ENCODE assay signal across 19 cellular contexts in the genomic region with DNA sequence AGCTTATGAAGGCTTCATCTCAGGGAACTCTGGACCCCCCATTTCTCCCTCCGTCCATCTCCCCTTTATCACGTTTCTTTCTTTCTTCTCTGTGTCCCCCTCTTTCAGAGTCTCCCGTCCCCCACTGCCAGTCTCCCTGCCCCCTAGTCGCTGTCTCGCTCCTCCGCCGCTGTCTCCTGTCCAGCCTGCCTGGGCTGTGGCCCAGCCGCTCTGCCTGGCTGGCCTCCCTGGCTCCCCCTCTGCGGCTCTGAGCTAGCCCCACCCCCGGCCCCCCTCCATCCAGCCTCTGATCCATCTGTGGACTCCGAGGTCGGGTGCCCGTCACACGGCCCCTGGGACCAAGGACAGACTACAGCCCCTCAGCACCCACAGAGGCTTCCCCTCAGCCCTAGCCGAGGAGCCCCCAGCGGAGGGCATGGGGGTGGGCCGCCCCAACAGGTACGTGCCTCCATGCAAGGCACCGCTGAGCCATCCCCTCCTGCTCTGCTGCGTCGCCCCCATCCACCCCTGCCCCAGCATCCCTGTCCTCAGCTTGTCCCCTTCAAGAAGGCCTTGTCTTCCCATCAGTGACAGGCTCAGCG. TPM values are rescaled to one million over a fixed set of nuclear protein-coding genes. Genes with fewer than 3 reads are reported as not detected.
DNase-seq lines count a peak whose midpoint lies in the region; ATAC-seq, FAIRE-seq and TF ChIP-seq lines count a peak whose summit lies in the region.
"Had no signal": no experiment of that assay in that cellular context is flagged by ENCODE, and none has a peak within 500 bp of the region (broad histone marks: within the 10 kb centered on the region; RNA-seq: fewer than 3 reads in every experiment).

No MANE protein-coding gene starts in this region.

- peaks cover 12% of the 10 kb centered on the region for H3K79me2 ChIP-seq in K562 (ENCODE audit: control insufficient read depth, insufficient read depth, low read length)

- no peak overlapping the region for H3K4me3 Mint-ChIP-seq in activated T-cell treated with anti-CD3 and anti-CD28 coated beads, Interleukin-2, amount 50 U/mL, for 72 hours

- WGBS in K562 (ENCODE audit: insufficient coverage, low coverage, missing lambda C conversion rate) = 93% methylated on average over 14 of the region's 22 CpGs

- H3K9me3 ChIP-seq in K562 (replicated peaks; ENCODE audit: control insufficient read depth, insufficient read depth, low read depth, low read length) = no peaks in the 10 kb centered on the region
- H3K9me3 ChIP-seq in MG63 = no peaks in the 10 kb centered on the region
- H3K9me3 ChIP-seq: HAP-1 had no signal

- no peak for ATAC-seq in activated naive CD4-positive, alpha-beta T cell treated with anti-CD3 and anti-CD28 coated beads, Interleukin-2, amount 50 U/mL, for 72 hours
- no peak for ATAC-seq in K562
- no peak for ATAC-seq in activated T-cell treated with anti-CD3 and anti-CD28 coated beads, Interleukin-2, amount 50 U/mL, for 72 hours (replicated peaks in 1 of 2)

- no peak for TF ChIP-seq EP300 in K562 (IDR thresholded peaks at IDR 0.05; ENCODE audit: low read length)

- H3K36me3 ChIP-seq in K562 (ENCODE audit: control insufficient read depth, insufficient read depth, low read length) = peaks cover 92% of the 10 kb centered on the region
- peaks cover 90% of the 10 kb centered on the region for H3K36me3 ChIP-seq in MG63

- peaks cover 0 to 4% of the 10 kb centered on the region in 2 donors for H3K36me3 Mint-ChIP-seq in activated naive CD4-positive, alpha-beta T cell treated with anti-CD3 and anti-CD28 coated beads, Interleukin-2, amount 50 U/mL, for 72 hours
- H3K36me3 Mint-ChIP-seq in activated T-cell treated with anti-CD3 and anti-CD28 coated beads, Interleukin-2, amount 50 U/mL, for 72 hours (ENCODE audit: insufficient read depth in 2 of 2) = peaks cover 0 to 18% of the 10 kb centered on the region in 2 donors

- H3K27me3 ChIP-seq in K562 (ENCODE audit: control insufficient read depth in 2 of 2, insufficient read depth in 2 of 2, low read length in 2 of 2) = no peaks in the 10 kb centered on the region
- H3K27me3 ChIP-seq in MG63 = no peaks in the 10 kb centered on the region

- CTCF ChIA-PET in K562 (lab: Yijun Ruan, JAX; ENCODE audit: low intra/inter-chr PET ratio) = no interaction called here

- H3K4me3 ChIP-seq in K562 = no peak overlapping the region
- H3K4me3 ChIP-seq in MG63 = no peak overlapping the region
- H3K4me3 ChIP-seq: HAP-1 had no signal

- peaks cover 9% of the 10 kb centered on the region for H4K20me1 ChIP-seq in K562 (replicated peaks; ENCODE audit: control insufficient read depth, insufficient read depth, low read length)

- peak overlapping the region in 1 of 2 experiments; percentile 74; a peak in 2 of 4 replicates for H3K9ac ChIP-seq in K562 (ENCODE audit: insufficient read depth in 1 of 2, low read depth in 2 of 2, low read length in 2 of 2)

- no TSS peak for BruUV-seq in K562 (replicated peaks; lab: Mats Ljungman, UMichigan)

- H3K4me1 Mint-ChIP-seq in activated T-cell treated with anti-CD3 and anti-CD28 coated beads, Interleukin-2, amount 50 U/mL, for 72 hours (ENCODE audit: low read depth) = no peaks in the 10 kb centered on the region

- TF ChIP-seq POLR2A in K562 (conservative IDR thresholded peaks at IDR 0.05) = no peak

- H3K27ac ChIP-seq in K562 (ENCODE audit: extremely low read depth, low read depth, low read length) = no peak overlapping the region
- H3K27ac ChIP-seq in substantia nigra (ENCODE audit: low read depth, low read length, poor library complexity, severe bottlenecking) = no peak overlapping the region

- FAIRE-seq in K562 (lab: Jason Lieb, UNC) = no peak
- FAIRE-seq in D721Med (lab: Jason Lieb, UNC) = no peak
- FAIRE-seq: GM18507, RCC 7860 had no signal

- no peaks in the 10 kb centered on the region for H3K9me1 ChIP-seq in K562 (ENCODE audit: control insufficient read depth, insufficient read depth, low read length)

- POLR2A ChIA-PET in K562 (lab: Yijun Ruan, JAX) = no interaction called here

- no peak for TF ChIP-seq RAD21 in K562 (CRISPR knock-in tag; conservative IDR thresholded peaks at IDR 0.05 in 1 of 2, IDR thresholded peaks at IDR 0.05 in 1 of 2)

- in situ Hi-C loops in K562 (cut with MboI) = no loop called here

- no peak for DNase-seq in activated naive CD4-positive, alpha-beta T cell treated with anti-CD3 and anti-CD28 coated beads, Interleukin-2, amount 50 U/mL, for 72 hours (ENCODE audit: low spot score in 2 of 2)
- no peak for DNase-seq in activated naive CD4-positive, alpha-beta T cell treated with Interleukin-2 at 50 U/mL for 16 hours
- DNase-seq in K562 (ENCODE audit: extremely low read depth in 1 of 4, low spot score in 3 of 4) (no peak), midbrain (lab: John Stamatoyannopoulos, UW) (peak; percentile 19), substantia nigra (lab: John Stamatoyannopoulos, UW) (peak in 26 of 49 donors; percentile 5 to 65 (median 36)), D721Med (ENCODE audit: insufficient read length, low spot score) (no peak), MG63 (no peak)
- no peak for DNase-seq in activated T-cell treated with anti-CD3 and anti-CD28 coated beads, Interleukin-2, amount 50 U/mL, for 72 hours
- DNase-seq: 8988T, DMS53, IMR-90, NCI-H1436, NCI-H2029 treated with DMSO at 0.1 percent for 48 hours, NCI-H510A, NCI-H82, SIG-M5 had no signal

- no peak overlapping the region for H2AFZ ChIP-seq in K562 (ENCODE audit: low read depth, low read length)

- peaks cover 0 to 39% of the 10 kb centered on the region in 2 experiments; a peak in 2 of 5 replicates for H3K4me1 ChIP-seq in K562 (replicated peaks in 1 of 2; ENCODE audit: control insufficient read depth in 2 of 2, insufficient read depth in 2 of 2, low read length in 2 of 2)

- H3K4me2 ChIP-seq in K562 (ENCODE audit: insufficient read depth, low read length) = no peak overlapping the region

- intact Hi-C loops in K562 (cut with micrococcal nuclease) = no loop called here

- no peaks in the 10 kb centered on the region for H3K27me3 Mint-ChIP-seq in activated T-cell treated with anti-CD3 and anti-CD28 coated beads, Interleukin-2, amount 50 U/mL, for 72 hours (ENCODE audit: low read depth)

- no peak for TF ChIP-seq CTCF in K562 (IDR thresholded peaks at IDR 0.05 in 2 of 3, conservative IDR thresholded peaks at IDR 0.05 in 1 of 3; ENCODE audit: insufficient read depth in 2 of 3, low read depth in 1 of 3, low read length in 3 of 3)
- TF ChIP-seq CTCF in D721Med (IDR thresholded peaks at IDR 0.05; ENCODE audit: insufficient read depth, missing control alignments) = no peak

- peak overlapping the region; percentile 60 to 73 for H3K27ac Mint-ChIP-seq in activated naive CD4-positive, alpha-beta T cell treated with anti-CD3 and anti-CD28 coated beads, Interleukin-2, amount 50 U/mL, for 72 hours
- H3K27ac Mint-ChIP-seq in activated T-cell treated with anti-CD3 and anti-CD28 coated beads, Interleukin-2, amount 50 U/mL, for 72 hours = no peak overlapping the region

- no peaks in the 10 kb centered on the region for H3K9me3 Mint-ChIP-seq in activated naive CD4-positive, alpha-beta T cell treated with anti-CD3 and anti-CD28 coated beads, Interleukin-2, amount 50 U/mL, for 72 hours
- H3K9me3 Mint-ChIP-seq in activated T-cell treated with anti-CD3 and anti-CD28 coated beads, Interleukin-2, amount 50 U/mL, for 72 hours = no peaks in the 10 kb centered on the region

RNA-seq across cellular contexts. Expression of a gene that starts 1.1 kb away (rescaled TPM):
- 1 to 10 TPM; 2.1 to 2.3 TPM for total RNA-seq in activated naive CD4-positive, alpha-beta T cell treated with anti-CD3 and anti-CD28 coated beads, Interleukin-2, amount 50 U/mL, for 72 hours
- total RNA-seq in K562 (2011; cell fraction: chromatin; rRNA removed; ENCODE audit: low replicate concordance) = 5.6 and 11.8 TPM in 2 replicates
- total RNA-seq in K562 (2011; cell fraction: nucleolus; rRNA removed) = 6.8 and 8.0 TPM in 2 replicates
- 6.1 and 6.6 TPM in 2 replicates for total RNA-seq in K562 (2011; cell fraction: nucleoplasm; rRNA removed)
- total RNA-seq in K562 (2014; rRNA removed) (0.18 and 0.41 TPM in 2 replicates), K562 (2014; rRNA removed; fragmentation: Illumina TruSeq; extraction: Trizol) (0.45 and 0.47 TPM in 2 replicates), K562 (2015; rRNA removed; fragmentation: Illumina TruSeq; extraction: Trizol) (0.76 and 0.94 TPM in 2 replicates), K562 (2021) (1.4 and 1.6 TPM in 2 replicates)
- polyA plus RNA-seq in K562 (2011; rRNA removed) (0.54 and 0.74 TPM in 2 replicates), K562 (2014; fragmentation: Illumina TruSeq; extraction: Trizol) (0.46 and 0.49 TPM in 2 replicates), K562 (2014; fragmentation: Nextera tagmentation; extraction: Ambion mirVana) (under 1 TPM; 0.15 to 0.38 TPM), K562 (2014; rRNA removed) (0.59 and 1.2 TPM in 2 replicates)
- 0.37 and 0.38 TPM in 2 replicates for polyA plus RNA-seq in K562 (2011; cell fraction: cytosol; rRNA removed)
- polyA plus RNA-seq in K562 (2011; cell fraction: nucleus; rRNA removed) = 2.4 and 2.6 TPM in 2 replicates
- polyA plus RNA-seq in K562 (2012) = 0.52 and 0.83 TPM in 2 replicates
- 0.91 and 1.2 TPM in 2 replicates for polyA minus RNA-seq in K562 (2011; rRNA and poly(A)+ RNA removed)
- 1.0 and 1.3 TPM in 2 replicates for polyA minus RNA-seq in K562 (2011; cell fraction: cytosol; rRNA and poly(A)+ RNA removed)
- polyA minus RNA-seq in K562 (2011; cell fraction: nucleus; rRNA and poly(A)+ RNA removed) = 0.89 and 1.3 TPM in 2 replicates
- total RNA-seq in activated T-cell treated with anti-CD3 and anti-CD28 coated beads, Interleukin-2, amount 50 U/mL, for 72 hours = 1 to 10 TPM; 3.2 to 5.0 TPM
- total RNA-seq in MG63 (2014; rRNA removed; shearing (Covaris generic); ENCODE audit: low replicate concordance) = 0.22 and 0.43 TPM in 2 replicates

RNA-seq across cellular contexts. Expression of a gene that starts 8.5 kb away (rescaled TPM):
- total RNA-seq in activated naive CD4-positive, alpha-beta T cell treated with anti-CD3 and anti-CD28 coated beads, Interleukin-2, amount 50 U/mL, for 72 hours = 10 to 100 TPM; 32.8 to 46.3 TPM
- total RNA-seq in K562 (2011; cell fraction: chromatin; rRNA removed; ENCODE audit: low replicate concordance) = 26.3 and 57.2 TPM in 2 replicates
- 42.0 and 43.3 TPM in 2 replicates for total RNA-seq in K562 (2011; cell fraction: nucleolus; rRNA removed)
- total RNA-seq in K562 (2011; cell fraction: nucleoplasm; rRNA removed) = 29.6 and 33.7 TPM in 2 replicates
- total RNA-seq in K562 (2014; rRNA removed) (44.0 and 48.7 TPM in 2 replicates), K562 (2014; rRNA removed; fragmentation: Illumina TruSeq; extraction: Trizol) (20.4 and 21.2 TPM in 2 replicates), K562 (2015; rRNA removed; fragmentation: Illumina TruSeq; extraction: Trizol) (47.2 and 50.6 TPM in 2 replicates), K562 (2021) (87.2 and 88.2 TPM in 2 replicates)
- polyA plus RNA-seq in K562 (2011; rRNA removed) (22.2 and 22.4 TPM in 2 replicates), K562 (2014; fragmentation: Illumina TruSeq; extraction: Trizol) (24.5 and 44.3 TPM in 2 replicates), K562 (2014; fragmentation: Nextera tagmentation; extraction: Ambion mirVana) (1 to 10 TPM; 1.5 to 2.6 TPM), K562 (2014; rRNA removed) (51.4 and 55.4 TPM in 2 replicates)
- polyA plus RNA-seq in K562 (2011; cell fraction: cytosol; rRNA removed) = 20.0 and 52.3 TPM in 2 replicates
- 13.5 and 20.7 TPM in 2 replicates for polyA plus RNA-seq in K562 (2011; cell fraction: nucleus; rRNA removed)
- 26.6 and 47.2 TPM in 2 replicates for polyA plus RNA-seq in K562 (2012)
- polyA minus RNA-seq in K562 (2011; rRNA and poly(A)+ RNA removed) = 11.4 and 14.9 TPM in 2 replicates
- 25.1 and 33.2 TPM in 2 replicates for polyA minus RNA-seq in K562 (2011; cell fraction: cytosol; rRNA and poly(A)+ RNA removed)
- 12.3 and 17.1 TPM in 2 replicates for polyA minus RNA-seq in K562 (2011; cell fraction: nucleus; rRNA and poly(A)+ RNA removed)
- 10 to 100 TPM; 27.0 to 38.2 TPM for total RNA-seq in activated T-cell treated with anti-CD3 and anti-CD28 coated beads, Interleukin-2, amount 50 U/mL, for 72 hours
- 86.6 and 138 TPM in 2 replicates for total RNA-seq in MG63 (2014; rRNA removed; shearing (Covaris generic); ENCODE audit: low replicate concordance)

RNA-seq across cellular contexts. Expression of a gene that starts 14.9 kb away (rescaled TPM):
- 10 to 100 TPM; 32.4 to 64.1 TPM for total RNA-seq in activated naive CD4-positive, alpha-beta T cell treated with anti-CD3 and anti-CD28 coated beads, Interleukin-2, amount 50 U/mL, for 72 hours
- total RNA-seq in K562 (2011; cell fraction: chromatin; rRNA removed; ENCODE audit: low replicate concordance) = 79.5 and 196 TPM in 2 replicates
- 87.7 and 88.8 TPM in 2 replicates for total RNA-seq in K562 (2011; cell fraction: nucleolus; rRNA removed)
- total RNA-seq in K562 (2011; cell fraction: nucleoplasm; rRNA removed) = 87.0 and 108 TPM in 2 replicates
- total RNA-seq in K562 (2014; rRNA removed) (31.8 and 34.9 TPM in 2 replicates), K562 (2014; rRNA removed; fragmentation: Illumina TruSeq; extraction: Trizol) (14.7 and 15.9 TPM in 2 replicates), K562 (2015; rRNA removed; fragmentation: Illumina TruSeq; extraction: Trizol) (19.3 and 20.3 TPM in 2 replicates), K562 (2021) (37.8 and 43.8 TPM in 2 replicates)
- polyA plus RNA-seq in K562 (2011; rRNA removed) (23.8 and 34.3 TPM in 2 replicates), K562 (2014; fragmentation: Illumina TruSeq; extraction: Trizol) (31.5 and 33.7 TPM in 2 replicates), K562 (2014; fragmentation: Nextera tagmentation; extraction: Ambion mirVana) (1 to 10 TPM; 1.8 to 4.0 TPM), K562 (2014; rRNA removed) (38.1 and 45.2 TPM in 2 replicates)
- 28.3 and 30.8 TPM in 2 replicates for polyA plus RNA-seq in K562 (2011; cell fraction: cytosol; rRNA removed)
- 96.2 and 120 TPM in 2 replicates for polyA plus RNA-seq in K562 (2011; cell fraction: nucleus; rRNA removed)
- polyA plus RNA-seq in K562 (2012) = 34.7 and 66.7 TPM in 2 replicates
- 22.5 and 23.2 TPM in 2 replicates for polyA minus RNA-seq in K562 (2011; rRNA and poly(A)+ RNA removed)
- 13.0 and 20.7 TPM in 2 replicates for polyA minus RNA-seq in K562 (2011; cell fraction: cytosol; rRNA and poly(A)+ RNA removed)
- polyA minus RNA-seq in K562 (2011; cell fraction: nucleus; rRNA and poly(A)+ RNA removed) = 33.0 and 46.9 TPM in 2 replicates
- 10 to 100 TPM; 59.4 to 68.3 TPM for total RNA-seq in activated T-cell treated with anti-CD3 and anti-CD28 coated beads, Interleukin-2, amount 50 U/mL, for 72 hours
- 84.7 and 163 TPM in 2 replicates for total RNA-seq in MG63 (2014; rRNA removed; shearing (Covaris generic); ENCODE audit: low replicate concordance)

RNA-seq across cellular contexts. Expression of a gene that starts 57.4 kb away (rescaled TPM):
- 1 to 10 TPM; 2.9 to 9.5 TPM for total RNA-seq in activated naive CD4-positive, alpha-beta T cell treated with anti-CD3 and anti-CD28 coated beads, Interleukin-2, amount 50 U/mL, for 72 hours
- total RNA-seq in K562 (2011; cell fraction: chromatin; rRNA removed; ENCODE audit: low replicate concordance) = 1.5 and 3.5 TPM in 2 replicates
- total RNA-seq in K562 (2011; cell fraction: nucleolus; rRNA removed) = 3.8 and 4.1 TPM in 2 replicates
- total RNA-seq in K562 (2011; cell fraction: nucleoplasm; rRNA removed) = 1.5 and 2.4 TPM in 2 replicates
- total RNA-seq in K562 (2014; rRNA removed) (4.9 and 5.1 TPM in 2 replicates), K562 (2014; rRNA removed; fragmentation: Illumina TruSeq; extraction: Trizol) (0.45 and 0.76 TPM in 2 replicates), K562 (2015; rRNA removed; fragmentation: Illumina TruSeq; extraction: Trizol) (2.0 and 2.5 TPM in 2 replicates), K562 (2021) (10.2 and 12.3 TPM in 2 replicates)
- polyA plus RNA-seq in K562 (2011; rRNA removed) (0.35 and 0.66 TPM in 2 replicates), K562 (2014; fragmentation: Illumina TruSeq; extraction: Trizol) (1.1 and 2.1 TPM in 2 replicates), K562 (2014; fragmentation: Nextera tagmentation; extraction: Ambion mirVana) (not detected), K562 (2014; rRNA removed) (2.8 and 3.3 TPM in 2 replicates)
- polyA plus RNA-seq in K562 (2011; cell fraction: cytosol; rRNA removed) = 0.53 and 1.7 TPM in 2 replicates
- polyA plus RNA-seq in K562 (2011; cell fraction: nucleus; rRNA removed) = 1.5 and 2.7 TPM in 2 replicates
- 3.7 and 4.7 TPM in 2 replicates for polyA plus RNA-seq in K562 (2012)
- 0.14 and 0.15 TPM in 2 replicates for polyA minus RNA-seq in K562 (2011; rRNA and poly(A)+ RNA removed)
- 2.3 and 3.2 TPM in 2 replicates for polyA minus RNA-seq in K562 (2011; cell fraction: cytosol; rRNA and poly(A)+ RNA removed)
- 1.1 and 1.2 TPM in 2 replicates for polyA minus RNA-seq in K562 (2011; cell fraction: nucleus; rRNA and poly(A)+ RNA removed)
- 1 to 10 TPM; 6.0 to 6.6 TPM for total RNA-seq in activated T-cell treated with anti-CD3 and anti-CD28 coated beads, Interleukin-2, amount 50 U/mL, for 72 hours
- total RNA-seq in MG63 (2014; rRNA removed; shearing (Covaris generic); ENCODE audit: low replicate concordance) = not detected in 2 replicates

Comparison
In these comparisons a context has a peak if more than half of its experiments do, and no peak if none do; other contexts are left out.
1. DNase-seq: peak in midbrain (single experiment) and substantia nigra (26 of 49); none in activated naive CD4-positive, alpha-beta T cell treated with anti-CD3 and anti-CD28 coated beads, Interleukin-2, amount 50 U/mL, for 72 hours (0 of 2), activated naive CD4-positive, alpha-beta T cell treated with Interleukin-2 at 50 U/mL for 16 hours (single experiment), K562 (0 of 4), D721Med (single experiment), activated T-cell treated with anti-CD3 and anti-CD28 coated beads, Interleukin-2, amount 50 U/mL, for 72 hours (0 of 2) and MG63 (single experiment).